In the genomic region with DNA sequence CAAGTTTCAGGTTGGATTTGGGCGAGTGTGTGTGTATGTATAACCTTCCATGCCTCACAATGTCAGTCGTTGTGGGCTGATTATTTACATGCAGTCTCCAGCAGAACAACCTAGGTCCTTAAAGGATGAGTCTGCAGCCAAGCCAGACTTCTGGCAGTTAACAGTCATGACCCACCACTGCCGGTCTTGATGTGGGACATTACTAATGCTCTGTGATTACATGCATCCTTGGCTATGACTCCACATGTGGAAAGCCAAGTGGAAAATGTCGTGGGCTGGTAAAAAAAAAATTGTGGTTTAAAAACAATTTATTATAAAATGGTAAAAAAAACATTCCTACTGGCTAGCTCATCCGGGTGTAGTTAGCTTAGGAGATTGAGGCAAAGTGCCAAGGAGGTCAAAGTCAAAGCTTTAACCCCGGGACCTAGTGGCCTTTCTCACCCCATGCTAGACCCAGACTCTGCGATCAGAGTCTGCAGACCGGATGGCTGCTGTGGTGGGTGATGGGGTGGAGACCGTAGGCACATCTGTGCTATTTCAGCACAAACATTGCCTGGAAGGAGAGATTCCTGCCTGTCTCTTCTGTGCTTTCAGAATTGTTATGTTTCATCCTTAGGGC, we compare ENCODE assay signal across 8 cellular contexts. TPM values are rescaled to one million over a fixed set of nuclear protein-coding genes. Genes with fewer than 3 reads are reported as not detected.
DNase-seq lines count a peak whose midpoint lies in the region; ATAC-seq, FAIRE-seq and TF ChIP-seq lines count a peak whose summit lies in the region.

No MANE protein-coding gene starts in this region.

- no peak for TF ChIP-seq POLR2A in esophagus muscularis mucosa (IDR thresholded peaks at IDR 0.05; ENCODE audit: low read depth)

- peak in 3 of 4 donors; percentile 36 to 50 (median 42) for ATAC-seq in pancreas
- no peak for ATAC-seq in HG03565 (IDR thresholded peaks at IDR 0.05; ENCODE audit: unreplicated experiment)

- intact Hi-C loops in esophagus muscularis mucosa (cut with DNase I) (loop anchor here (10.0 kb wide), 1 partner anchor 51 kb away; a partner anchor contains a TSS), pancreas (cut with DNase I) (loop anchor here in 1 of 3 donors (5.0 kb wide), 1 partner anchor 67 kb away; no protein-coding TSS in a partner anchor)

- H3K27me3 ChIP-seq in esophagus muscularis mucosa (no peaks in the 10 kb centered on the region), pancreas (no peaks in the 10 kb centered on the region)

- DNase-seq in Caki2 (ENCODE audit: low read depth) (peak; percentile 99), RKO (ENCODE audit: low spot score) (peak; percentile 70), esophagus muscularis mucosa (ENCODE audit: extremely low spot score) (no peak), pancreas (peak in 1 of 6 donors; percentile 20), NCI-H446 (lab: John Stamatoyannopoulos, UW) (no peak), DMS153 (lab: John Stamatoyannopoulos, UW) (no peak), NOMO-1 treated with DMSO at 0.1 percent for 48 hours (lab: John Stamatoyannopoulos, UW; ENCODE audit: unreplicated experiment) (no peak)

- no peaks in the 10 kb centered on the region for H3K9me3 ChIP-seq in esophagus muscularis mucosa
- no peaks in the 10 kb centered on the region for H3K9me3 ChIP-seq in pancreas

- in situ Hi-C loops in Caki2 (cut with HindIII; ENCODE audit: low pct_unique_long_range_greater_than_20kb, low sequenced_read_pairs) = loop anchor here (10.0 kb wide), 1 partner anchor 71 kb away; no protein-coding TSS in a partner anchor

- H3K27ac ChIP-seq in esophagus muscularis mucosa (replicated peaks in 1 of 4) = peak overlapping the region; percentile 55 to 65 (median 60)
- no peak overlapping the region for H3K27ac ChIP-seq in pancreas

- WGBS in esophagus muscularis mucosa = 14% methylated on average over 8 of the region's 9 CpGs
- WGBS in pancreas, 2 donors = 45 to 64% methylated on average over 9 of the region's 9 CpGs

- FAIRE-seq in pancreas (lab: Jason Lieb, UNC) = no peak

- no peak for TF ChIP-seq EP300 in esophagus muscularis mucosa (IDR thresholded peaks at IDR 0.05)

- H3K4me3 ChIP-seq in esophagus muscularis mucosa = no peak overlapping the region
- H3K4me3 ChIP-seq in pancreas = no peak overlapping the region

- peaks cover 21 to 71% (median 45%) of the 10 kb centered on the region in 4 donors for H3K4me1 ChIP-seq in esophagus muscularis mucosa
- no peaks in the 10 kb centered on the region for H3K4me1 ChIP-seq in pancreas

- peaks cover 0 to 6% (median 4%) of the 10 kb centered on the region in 4 donors for H3K36me3 ChIP-seq in esophagus muscularis mucosa
- H3K36me3 ChIP-seq in pancreas = no peaks in the 10 kb centered on the region

- TF ChIP-seq CTCF in esophagus muscularis mucosa (IDR thresholded peaks at IDR 0.05) (no peak), pancreas (IDR thresholded peaks at IDR 0.05) (no peak)

RNA-seq across cellular contexts. Expression of a gene that starts 6.8 kb away (rescaled TPM):
- total RNA-seq in Caki2 (2014; rRNA removed; shearing (Covaris generic); ENCODE audit: low replicate concordance) = not detected in 2 replicates
- total RNA-seq in esophagus muscularis mucosa (10 to 100 TPM in 3 of 4 donors, 1 to 10 TPM in 1; 6.6 to 93.0 (median 29.8) TPM), pancreas (10 to 100 TPM in 2 of 6 donors, 1 to 10 TPM in 3, under 1 TPM in 1; 0.79 to 48.3 (median 3.9) TPM)
- 1 to 10 TPM; 2.6 to 5.2 TPM for polyA plus RNA-seq in pancreas

RNA-seq across cellular contexts. Expression of a gene that starts 53.0 kb away (rescaled TPM):
- total RNA-seq in Caki2 (2014; rRNA removed; shearing (Covaris generic); ENCODE audit: low replicate concordance) = 44.8 and 73.9 TPM in 2 replicates
- total RNA-seq in esophagus muscularis mucosa (1 to 10 TPM; 7.2 to 9.2 (median 7.9) TPM), pancreas (10 to 100 TPM in 2 of 6 donors, 1 to 10 TPM in 4; 4.9 to 15.8 (median 6.5) TPM)
- 10 to 100 TPM in 1 of 2 donors, 1 to 10 TPM in 1; 6.9 to 12.3 TPM for polyA plus RNA-seq in pancreas

Comparison
In these comparisons a context has a peak if more than half of its experiments do, and no peak if none do; other contexts are left out.
1. DNase-seq: peak in Caki2 (single experiment) and RKO (single experiment); none in esophagus muscularis mucosa (single experiment), NCI-H446 (0 of 2), DMS153 (single experiment) and NOMO-1 treated with DMSO at 0.1 percent for 48 hours (single experiment).
2. H3K27ac ChIP-seq: peak in esophagus muscularis mucosa (4 of 4); none in pancreas (0 of 4).